23 cellular contexts compared by ENCODE assay signal in genomic region chr10:130350996-130351395, GRCh38.
"Had no signal": no experiment of that assay in that cellular context is flagged by ENCODE, and none has a peak within 500 bp of the region (broad histone marks: within the 10 kb centered on the region; RNA-seq: fewer than 3 reads in every experiment).

No MANE protein-coding gene starts in this region.

- H3K36me3 Mint-ChIP-seq: stimulated activated memory B cell treated with anti-CD40 and anti-IgM and Interleukin-4, amounts not matched to agents 10 μg/mL and 1 μg/mL and 100 μg/mL, for 72 hours had no signal

- H3K27me3 ChIP-seq: gastrocnemius medialis, left lung, right atrium auricular region, sigmoid colon, testis, tibial artery, upper lobe of left lung had no signal

- H3K4me1 Mint-ChIP-seq: naive thymus-derived CD8-positive, alpha-beta T cell; neural crest cell; stimulated activated memory B cell treated with anti-CD40 and anti-IgM and Interleukin-4, amounts not matched to agents 10 μg/mL and 1 μg/mL and 100 μg/mL, for 72 hours had no signal

- H3K27ac Mint-ChIP-seq: naive thymus-derived CD8-positive, alpha-beta T cell; stimulated activated memory B cell treated with anti-CD40 and anti-IgM and Interleukin-4, amounts not matched to agents 10 μg/mL and 1 μg/mL and 100 μg/mL, for 72 hours had no signal

- H3K9ac ChIP-seq: parathyroid adenoma had no signal

- H3K27me3 Mint-ChIP-seq: stimulated activated memory B cell treated with anti-CD40 and anti-IgM and Interleukin-4, amounts not matched to agents 10 μg/mL and 1 μg/mL and 100 μg/mL, for 72 hours had no signal

- H3K27ac ChIP-seq: dorsolateral prefrontal cortex, epithelial cell of prostate, gastrocnemius medialis, left lung, parathyroid adenoma, prostate gland, right atrium auricular region, sigmoid colon, testis, tibial artery, upper lobe of left lung had no signal

- DNase-seq: dorsolateral prefrontal cortex; effector CD4-positive, alpha-beta T cell; foreskin fibroblast; gastrocnemius medialis; left cardiac atrium; left lung; mammary epithelial cell; mesendoderm; naive thymus-derived CD8-positive, alpha-beta T cell; sigmoid colon; stimulated activated CD4-positive, alpha-beta T cell treated with anti-CD3 and anti-CD28 coated beads, Interleukin-4, amount 100 ng/mL, for 4 hours; stimulated activated naive CD8-positive, alpha-beta T cell treated with anti-CD3 and anti-CD28 coated beads, Interleukin-15, Interleukin-2, amounts not matched to agents 100 U/mL and 50 U/mL, for 24 hours; substantia nigra; testis; tibial artery had no signal

- H2AFZ ChIP-seq: parathyroid adenoma had no signal

- H3K36me3 ChIP-seq: gastrocnemius medialis, left lung, prostate gland, right atrium auricular region, sigmoid colon, tibial artery, upper lobe of left lung had no signal

- H3K4me3 Mint-ChIP-seq: naive thymus-derived CD8-positive, alpha-beta T cell; neural crest cell; stimulated activated memory B cell treated with anti-CD40 and anti-IgM and Interleukin-4, amounts not matched to agents 10 μg/mL and 1 μg/mL and 100 μg/mL, for 72 hours had no signal

- H3K4me1 ChIP-seq: gastrocnemius medialis, left lung, parathyroid adenoma, prostate gland, right atrium auricular region, sigmoid colon, testis, tibial artery, upper lobe of left lung had no signal

- H3K9me3 ChIP-seq: gastrocnemius medialis, prostate gland, sigmoid colon, testis, upper lobe of left lung had no signal

- H3K4me3 ChIP-seq: dorsolateral prefrontal cortex, gastrocnemius medialis, left lung, prostate gland, right atrium auricular region, sigmoid colon, testis, tibial artery, upper lobe of left lung had no signal

- H3K9me3 Mint-ChIP-seq: neural crest cell; stimulated activated memory B cell treated with anti-CD40 and anti-IgM and Interleukin-4, amounts not matched to agents 10 μg/mL and 1 μg/mL and 100 μg/mL, for 72 hours had no signal

- ATAC-seq: esophagus mucosa; gastrocnemius medialis; left cardiac atrium; left lung; naive thymus-derived CD8-positive, alpha-beta T cell; stimulated activated naive CD8-positive, alpha-beta T cell treated with anti-CD3 and anti-CD28 coated beads, Interleukin-15, Interleukin-2, amounts not matched to agents 100 U/mL and 50 U/mL, for 24 hours had no signal
